Comparison of ENCODE assay signal across 7 cellular contexts in genomic region chr11:61655266-61656159, GRCh38. TPM values are rescaled to one million over a fixed set of nuclear protein-coding genes. Genes with fewer than 3 reads are reported as not detected.
DNase-seq lines count a peak whose midpoint lies in the region; TF ChIP-seq lines count a peak whose summit lies in the region.
"Not testable (repeated sequence)": the region's sequence is repeated elsewhere in the genome, so short reads cannot be mapped to it uniquely, and the experiment has no call there.
"Had no signal": no experiment of that assay in that cellular context is flagged by ENCODE, and none has a peak within 500 bp of the region (broad histone marks: within the 10 kb centered on the region; RNA-seq: fewer than 3 reads in every experiment).

No MANE protein-coding gene starts in this region.

- H3K23ac ChIP-seq in mesenchymal stem cell (ENCODE audit: low read length in 2 of 2), result not testable (repeated sequence)

- H3K27ac Mint-ChIP-seq in Caco-2 (ENCODE audit: unreplicated experiment), result peak overlapping the region; percentile 97
- peak overlapping the region; percentile 28 for H3K27ac Mint-ChIP-seq in glutamatergic neuron (ENCODE audit: unreplicated experiment)

- H3K4ac ChIP-seq in mesenchymal stem cell (ENCODE audit: low read depth in 1 of 2, low read length in 2 of 2), result not testable (repeated sequence)

- not testable (repeated sequence) for H3K4me2 ChIP-seq in mesenchymal stem cell (ENCODE audit: low read length, poor library complexity, severe bottlenecking)

- DNase-seq in Caco-2, result peak; percentile 62 to 63
- peak; percentile 5 for DNase-seq in MV-4-11 (lab: John Stamatoyannopoulos, UW)
- not testable (repeated sequence) for DNase-seq in glutamatergic neuron, mesenchymal stem cell
- peak; percentile 60 for DNase-seq in renal cortical epithelial cell (ENCODE audit: low read depth)

- peaks cover 60% of the 10 kb centered on the region for H3K4me1 Mint-ChIP-seq in Caco-2 (ENCODE audit: low read depth, unreplicated experiment)
- H3K4me1 Mint-ChIP-seq in glutamatergic neuron (ENCODE audit: low read depth, unreplicated experiment), result not testable (repeated sequence)

- H3K4me3 ChIP-seq in Caco-2 (ENCODE audit: low read depth, low read length), result peak overlapping the region; percentile 14; the same call in 1 of the 2 replicates
- not testable (repeated sequence) for H3K4me3 ChIP-seq in mesenchymal stem cell (ENCODE audit: insufficient read depth in 1 of 2, low read depth in 1 of 2, low read length in 2 of 2)

- H3K4me3 Mint-ChIP-seq in Caco-2 (ENCODE audit: unreplicated experiment), result peak overlapping the region; percentile 56
- not testable (repeated sequence) for H3K4me3 Mint-ChIP-seq in glutamatergic neuron (ENCODE audit: unreplicated experiment)

- POLR2A ChIA-PET in Caco-2 (lab: Charles Lee), result interaction anchor here (1.6 kb wide), 1 partner anchor 11 kb away, joined by 6 read pairs; no protein-coding TSS in a partner anchor

- TSS peak; percentile 84 for BruUV-seq in Caco-2 (replicated peaks; lab: Mats Ljungman, UMichigan)

- 70% methylated on average over 6 of the region's 17 CpGs for WGBS in mesenchymal stem cell

- intact Hi-C loops in Caco-2 (cut with micrococcal nuclease; ENCODE audit: unreplicated experiment), result not testable (repeated sequence)

- H2BK120ac ChIP-seq in mesenchymal stem cell (ENCODE audit: low read depth, low read length), result not testable (repeated sequence)

- not testable (repeated sequence) for H3K9me3 ChIP-seq in Caco-2; mesenchymal stem cell (ENCODE audit: control insufficient read depth, low read length)

- H3K9me3 Mint-ChIP-seq in Caco-2 (ENCODE audit: unreplicated experiment); glutamatergic neuron (ENCODE audit: unreplicated experiment): not testable (repeated sequence)

- not testable (repeated sequence) for H2BK12ac ChIP-seq in mesenchymal stem cell (ENCODE audit: low read length in 2 of 2)

- not testable (repeated sequence) for H2AFZ ChIP-seq in mesenchymal stem cell (ENCODE audit: low read depth, low read length)

- not testable (repeated sequence) for H3K79me1 ChIP-seq in mesenchymal stem cell (replicated peaks; ENCODE audit: low read length, poor library complexity, severe bottlenecking)

- H3K27me3 ChIP-seq in Caco-2 (replicated peaks; ENCODE audit: control insufficient read depth, insufficient read depth, low read length), result not testable (repeated sequence)
- H3K27me3 ChIP-seq in mesenchymal stem cell (ENCODE audit: control insufficient read depth in 1 of 2, insufficient read depth in 1 of 2, low read length in 2 of 2), result peaks cover 3 to 45% of the 10 kb centered on the region in 2 experiments

- peak overlapping the region; percentile 28; the same call in 1 of the 2 replicates for H3K27ac ChIP-seq in VCaP
- H3K27ac ChIP-seq in mesenchymal stem cell (ENCODE audit: low read length, poor library complexity, severe bottlenecking), result not testable (repeated sequence)

- not testable (repeated sequence) for H3K9ac ChIP-seq in mesenchymal stem cell (ENCODE audit: low read length)

- H3K27me3 Mint-ChIP-seq in Caco-2 (ENCODE audit: insufficient read depth, unreplicated experiment); glutamatergic neuron (ENCODE audit: unreplicated experiment): not testable (repeated sequence)

- H4K91ac ChIP-seq in mesenchymal stem cell (ENCODE audit: low read length), result not testable (repeated sequence)

- not testable (repeated sequence) for H3K14ac ChIP-seq in mesenchymal stem cell (ENCODE audit: low read length in 2 of 2)

- peak overlapping the region; percentile 78 for H2AK5ac ChIP-seq in mesenchymal stem cell (ENCODE audit: low read length, severe bottlenecking)

- H3K4me1 ChIP-seq in Caco-2 (peaks cover 80% of the 10 kb centered on the region), mesenchymal stem cell (ENCODE audit: control insufficient read depth, insufficient read depth, low read depth, low read length) (peaks cover 18% of the 10 kb centered on the region)

- H2BK5ac ChIP-seq in mesenchymal stem cell (ENCODE audit: low read depth, low read length, poor library complexity, severe bottlenecking), result not testable (repeated sequence)

- H3K36me3 ChIP-seq in Caco-2 (ENCODE audit: control insufficient read depth, insufficient read depth, low read length); mesenchymal stem cell (ENCODE audit: control insufficient read depth in 1 of 2, insufficient read depth in 2 of 2, low read depth in 1 of 2, low read length in 2 of 2): not testable (repeated sequence)

- TF ChIP-seq CTCF in Caco-2 (IDR thresholded peaks at IDR 0.05; ENCODE audit: insufficient read depth in 1 of 2, low read depth in 1 of 2, low read length in 1 of 2, severe bottlenecking in 1 of 2, unreplicated experiment in 1 of 2); VCaP (conservative IDR thresholded peaks at IDR 0.05); glutamatergic neuron (IDR thresholded peaks at IDR 0.05; ENCODE audit: partially characterized antibody, unreplicated experiment): not testable (repeated sequence)

- peaks cover 10% of the 10 kb centered on the region for H3K36me3 Mint-ChIP-seq in Caco-2 (ENCODE audit: insufficient read depth, unreplicated experiment)
- not testable (repeated sequence) for H3K36me3 Mint-ChIP-seq in glutamatergic neuron (ENCODE audit: unreplicated experiment)

- CTCF ChIA-PET in Caco-2 (lab: Charles Lee), result interaction anchor here (0.9 to 1.6 kb wide), 3 partner anchors 12 to 92 kb away, joined by 3 to 12 read pairs (median 4); no protein-coding TSS in a partner anchor

- not testable (repeated sequence) for H2BK15ac ChIP-seq in mesenchymal stem cell (ENCODE audit: low read depth, poor library complexity, severe bottlenecking)

- not testable (repeated sequence) for H4K8ac ChIP-seq in mesenchymal stem cell (ENCODE audit: low read length)

- not testable (repeated sequence) for H3K18ac ChIP-seq in mesenchymal stem cell (ENCODE audit: low read depth in 1 of 2, low read length in 2 of 2)

RNA-seq across cellular contexts. Expression of gene DAGLA, which starts 24.7 kb away (rescaled TPM):
- total RNA-seq in Caco-2 (2022), result 9.4 and 9.5 TPM in 2 replicates
- 9.6 TPM for total RNA-seq in glutamatergic neuron (ENCODE audit: unreplicated experiment)
- polyA plus RNA-seq in mesenchymal stem cell (2013, experiment 1 of 2), result 2.0 TPM
- polyA plus RNA-seq in mesenchymal stem cell (2013, experiment 2 of 2), result 2.1 TPM
- 1.7 and 6.8 TPM in 2 replicates for total RNA-seq in renal cortical epithelial cell
- polyA plus RNA-seq: CD8-positive, alpha-beta memory T cell had no signal
